24 cellular contexts compared by ENCODE assay signal in the genomic region with DNA sequence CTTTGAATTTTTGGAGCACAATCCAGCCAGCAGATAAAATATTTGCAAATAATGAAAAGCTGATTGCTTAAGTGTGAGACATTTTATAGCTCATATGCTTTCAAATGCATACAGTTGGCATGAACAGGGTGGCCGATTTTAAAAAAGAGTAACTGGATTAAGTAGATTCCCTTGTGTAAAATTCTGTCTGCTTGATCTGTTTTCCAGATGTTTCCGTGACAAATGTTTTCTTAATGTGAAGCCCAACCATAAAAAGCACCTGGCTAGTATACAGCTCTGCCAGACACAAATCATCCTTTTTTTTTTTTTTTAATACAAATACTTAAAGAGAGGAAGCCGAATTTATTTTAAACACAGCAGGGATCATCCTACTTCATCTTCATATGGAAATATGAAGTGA.
DNase-seq lines count a peak whose midpoint lies in the region; ATAC-seq and TF ChIP-seq lines count a peak whose summit lies in the region.
"Had no signal": no experiment of that assay in that cellular context is flagged by ENCODE, and none has a peak within 500 bp of the region (broad histone marks: within the 10 kb centered on the region; RNA-seq: fewer than 3 reads in every experiment).

No MANE protein-coding gene starts in this region.

- no peak for TF ChIP-seq CTCF in fibroblast of villous mesenchyme (IDR thresholded peaks at IDR 0.05; ENCODE audit: insufficient read depth, low read depth, low read length)

- ATAC-seq in HG03354 (IDR thresholded peaks at IDR 0.05; ENCODE audit: poor library complexity, severe bottlenecking, unreplicated experiment), result no peak
- ATAC-seq: effector memory CD8-positive, alpha-beta T cell; left lobe of liver; natural killer cell treated with Interleukin-12 subunit alpha and Interleukin-12 subunit beta and Interleukin-15 and Interleukin-18, amount 100 ng/mL, for 72 hours; sciatic nerve had no signal

- H3K27me3 ChIP-seq in adipocyte (replicated peaks; ENCODE audit: control insufficient read depth, insufficient read depth, low read length), result no peaks in the 10 kb centered on the region
- H3K27me3 ChIP-seq: BLaER1, heart left ventricle had no signal

- DNase-seq in NCI-H2171 treated with DMSO at 0.1 percent for 48 hours (lab: John Stamatoyannopoulos, UW), result peak; percentile 43
- no peak for DNase-seq in NCI-H2171 (lab: John Stamatoyannopoulos, UW)
- peak; percentile 28 for DNase-seq in adipocyte (ENCODE audit: low read depth)
- peak; percentile 68 for DNase-seq in fibroblast of villous mesenchyme (ENCODE audit: low read depth)
- DNase-seq in NCI-H2107 (lab: John Stamatoyannopoulos, UW), result no peak
- DNase-seq in NCI-H146 treated with DMSO at 0.1 percent for 48 hours (lab: John Stamatoyannopoulos, UW; ENCODE audit: unreplicated experiment), result no peak
- no peak for DNase-seq in NCI-H446 (lab: John Stamatoyannopoulos, UW)
- DNase-seq: activated CD4-positive, alpha-beta T cell treated with anti-CD3 and anti-CD28 coated beads, Interleukin-2, amount 50 U/mL, for 1 hour; activated CD8-positive, alpha-beta memory T cell treated with anti-CD3 and anti-CD28 coated beads, Interleukin-2, amount 50 U/mL, for 4 hours; activated naive CD8-positive, alpha-beta T cell treated with anti-CD3 and anti-CD28 coated beads for 36 hours; COR-L47; effector memory CD8-positive, alpha-beta T cell; heart left ventricle; MV-4-11; NCI-H2029 treated with DMSO at 0.1 percent for 48 hours; NCI-H524; stimulated activated CD8-positive, alpha-beta memory T cell treated with anti-CD3 and anti-CD28 coated beads, Interleukin-4, amount 100 ng/mL, for 48 hours; WERI-Rb-1 had no signal

- peaks cover 19% of the 10 kb centered on the region for H3K4me1 ChIP-seq in adipocyte (ENCODE audit: control insufficient read depth, insufficient read depth, low read length)
- H3K4me1 ChIP-seq: BLaER1, parathyroid adenoma had no signal

- no peak overlapping the region for H3K9ac ChIP-seq in adipocyte (ENCODE audit: low read length)
- H3K9ac ChIP-seq: BLaER1, parathyroid adenoma had no signal

- no peak overlapping the region for H3K4me3 ChIP-seq in adipocyte (ENCODE audit: low read length)
- no peak overlapping the region for H3K4me3 ChIP-seq in fibroblast of villous mesenchyme (ENCODE audit: low read depth, low read length)
- H3K4me3 ChIP-seq: BLaER1, heart left ventricle had no signal

- H3K9me3 ChIP-seq in adipocyte (ENCODE audit: control insufficient read depth, low read length), result no peaks in the 10 kb centered on the region
- H3K9me3 ChIP-seq: BLaER1, heart left ventricle had no signal

- no peaks in the 10 kb centered on the region for H3K36me3 ChIP-seq in adipocyte (ENCODE audit: control insufficient read depth, insufficient read depth, low read length, severe bottlenecking)
- H3K36me3 ChIP-seq: BLaER1, heart left ventricle, WERI-Rb-1 had no signal

Comparison
In these comparisons a context has a peak if more than half of its experiments do, and no peak if none do; other contexts are left out.
1. DNase-seq: peak in NCI-H2171 treated with DMSO at 0.1 percent for 48 hours (single experiment), adipocyte (single experiment) and fibroblast of villous mesenchyme (single experiment); none in NCI-H2171 (single experiment), NCI-H2107 (single experiment), NCI-H146 treated with DMSO at 0.1 percent for 48 hours (single experiment) and NCI-H446 (0 of 2).